ENCODE assay signal across 31 cellular contexts in the genomic region with DNA sequence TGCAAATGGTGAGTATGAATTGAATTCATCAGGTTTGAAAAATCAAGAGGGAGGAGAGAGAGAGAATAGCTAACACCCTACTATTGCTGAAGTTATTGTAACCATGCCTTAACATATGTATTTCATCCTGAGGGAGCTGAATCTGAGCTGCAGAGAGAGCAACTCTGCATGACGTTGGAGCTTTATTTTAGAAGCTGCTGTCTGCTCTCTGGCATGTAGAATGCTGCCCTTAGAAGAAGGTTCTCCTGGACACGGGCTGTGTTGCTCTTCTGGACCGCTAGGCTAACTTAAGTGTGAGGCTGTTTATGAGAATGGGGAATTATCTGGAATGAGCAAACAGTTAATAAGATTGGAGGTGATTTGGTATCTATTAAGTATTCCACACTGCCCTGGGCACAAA.
"Had no signal": no experiment of that assay in that cellular context is flagged by ENCODE, and none has a peak within 500 bp of the region (broad histone marks: within the 10 kb centered on the region; RNA-seq: fewer than 3 reads in every experiment).

No MANE protein-coding gene starts in this region.

- DNase-seq: activated CD4-positive, alpha-beta T cell treated with anti-CD3 and anti-CD28 coated beads, Interleukin-2, amount 10 ng/mL, durations not matched to agents 24 days and 14 days; activated CD4-positive, alpha-beta T cell treated with anti-CD3 and anti-CD28 coated beads, Interleukin-2, amount 50 U/mL, for 4 hours; activated CD8-positive, alpha-beta T cell treated with anti-CD3 and anti-CD28 coated beads for 36 hours; activated effector memory CD4-positive, alpha-beta T cell treated with anti-CD3 and anti-CD28 coated beads, Interleukin-2, amount 50 U/mL, for 16 hours; activated naive CD4-positive, alpha-beta T cell treated with Interleukin-2 at 50 U/mL for 16 hours; activated naive CD8-positive, alpha-beta T cell treated with anti-CD3 and anti-CD28 coated beads, Interleukin-2, amount 10 ng/mL, durations not matched to agents 7 days and 5 days; activated T-cell treated with anti-CD3 and anti-CD28 coated beads, Interleukin-2, amount 50 U/mL, for 1 hour; activated T-cell treated with anti-CD3 and anti-CD28 coated beads, Interleukin-2, amount 50 U/mL, for 72 hours; amygdala; body of pancreas; caudate nucleus; IMR-90; Karpas-422; NCI-H1048; NCI-H1105 treated with DMSO at 0.1 percent for 48 hours; NCI-H1436; NCI-H1694; NCI-H1930; NCI-H2081 treated with DMSO at 0.1 percent for 48 hours; NCI-H226; NCI-H446 treated with DMSO at 0.1 percent for 48 hours; NCI-H524; SW 1271; T-helper 1 cell; T-helper 2 cell; T-helper 9 cell; WERI-Rb-1 had no signal

- H3K4me3 ChIP-seq: body of pancreas, breast epithelium, K562 had no signal

- H3K4me1 ChIP-seq: body of pancreas, breast epithelium had no signal

- ATAC-seq: activated CD8-positive, alpha-beta T cell treated with anti-CD3 and anti-CD28 coated beads for 36 hours; activated T-cell treated with anti-CD3 and anti-CD28 coated beads, Interleukin-2, amount 50 U/mL, for 72 hours; activated T-helper 17 cell treated with anti-CD3 and anti-CD28 coated beads, Interleukin-2, amount 50 U/mL, for 72 hours; body of pancreas; K562; Panc1 had no signal

- H3K9me3 ChIP-seq: body of pancreas, breast epithelium had no signal

- H3K27me3 ChIP-seq: body of pancreas had no signal

- H3K36me3 ChIP-seq: breast epithelium, WERI-Rb-1 had no signal

- H3K27ac ChIP-seq: body of pancreas, breast epithelium, WERI-Rb-1 had no signal
